9 cellular contexts compared by ENCODE assay signal in the genomic region with DNA sequence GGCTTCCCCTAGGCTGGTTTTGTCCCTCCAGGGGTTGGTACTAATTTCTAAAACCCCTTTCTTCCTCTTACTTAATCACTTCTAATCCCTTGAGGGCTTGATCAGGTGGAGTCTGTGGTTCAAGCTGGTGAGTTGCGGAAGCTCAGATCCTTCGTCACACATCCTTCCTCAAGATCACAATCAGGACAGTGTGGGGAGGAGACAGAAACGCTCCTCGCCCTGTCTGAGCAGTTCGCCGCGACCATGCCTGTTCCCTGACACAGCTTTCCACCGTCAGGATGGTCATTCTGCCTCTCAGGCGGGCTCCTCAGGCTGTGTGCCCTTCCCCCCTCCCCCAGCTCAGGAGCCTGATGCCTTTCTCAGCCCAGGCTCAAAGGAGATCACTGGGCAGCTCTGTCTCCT. TPM values are rescaled to one million over a fixed set of nuclear protein-coding genes. Genes with fewer than 3 reads are reported as not detected.
DNase-seq lines count a peak whose midpoint lies in the region; ATAC-seq and TF ChIP-seq lines count a peak whose summit lies in the region.
"Had no signal": no experiment of that assay in that cellular context is flagged by ENCODE, and none has a peak within 500 bp of the region (broad histone marks: within the 10 kb centered on the region; RNA-seq: fewer than 3 reads in every experiment).

No MANE protein-coding gene starts in this region.

- H3K9me3 Mint-ChIP-seq in activated CD4-positive, alpha-beta memory T cell treated with anti-CD3 and anti-CD28 coated beads, Interleukin-2, amount 10 ng/mL, durations not matched to agents 7 days and 5 days: no peaks in the 10 kb centered on the region
- H3K9me3 Mint-ChIP-seq: nephron had no signal

- no peak for TF ChIP-seq POLR2A in body of pancreas (IDR thresholded peaks at IDR 0.05)

- 45 to 67% methylated on average over 9 of the region's 9 CpGs for WGBS in body of pancreas, 2 donors

- peaks cover 23% of the 10 kb centered on the region for H3K27me3 Mint-ChIP-seq in activated CD4-positive, alpha-beta memory T cell treated with anti-CD3 and anti-CD28 coated beads, Interleukin-2, amount 10 ng/mL, durations not matched to agents 7 days and 5 days

- H3K4me1 Mint-ChIP-seq in activated CD4-positive, alpha-beta memory T cell treated with anti-CD3 and anti-CD28 coated beads, Interleukin-2, amount 10 ng/mL, durations not matched to agents 7 days and 5 days: peaks cover 34% of the 10 kb centered on the region
- H3K4me1 Mint-ChIP-seq: nephron had no signal

- H3K27ac ChIP-seq in neutrophil: peak overlapping the region; percentile 91
- H3K27ac ChIP-seq in body of pancreas: no peak overlapping the region
- H3K27ac ChIP-seq in tibial artery: no peak overlapping the region

- ATAC-seq in GM19468 (IDR thresholded peaks at IDR 0.05; ENCODE audit: extremely low read depth, unreplicated experiment) (peak; percentile 80), body of pancreas (no peak)

- H3K36me3 Mint-ChIP-seq in activated CD4-positive, alpha-beta memory T cell treated with anti-CD3 and anti-CD28 coated beads, Interleukin-2, amount 10 ng/mL, durations not matched to agents 7 days and 5 days (ENCODE audit: low read depth): peaks cover 4% of the 10 kb centered on the region

- H3K36me3 ChIP-seq in neutrophil: no peaks in the 10 kb centered on the region
- H3K36me3 ChIP-seq in body of pancreas (replicated peaks in 1 of 2; ENCODE audit: insufficient read depth in 1 of 2, low read depth in 2 of 2): no peaks in the 10 kb centered on the region
- no peaks in the 10 kb centered on the region for H3K36me3 ChIP-seq in tibial artery

- peak overlapping the region; percentile 71 for H3K27ac Mint-ChIP-seq in activated CD4-positive, alpha-beta memory T cell treated with anti-CD3 and anti-CD28 coated beads, Interleukin-2, amount 10 ng/mL, durations not matched to agents 7 days and 5 days
- H3K27ac Mint-ChIP-seq: nephron had no signal

- POLR2A ChIA-PET in activated CD4-positive, alpha-beta memory T cell treated with anti-CD3 and anti-CD28 coated beads, Interleukin-2, amount 10 ng/mL, durations not matched to agents 7 days and 5 days (lab: Charles Lee): interaction anchor here (1.7 kb wide), 1 partner anchor 11 kb away, joined by 4 read pairs; no protein-coding TSS in a partner anchor

- intact Hi-C loops in body of pancreas (cut with DNase I): no loop called here
- intact Hi-C loops in tibial artery (cut with DNase I; ENCODE audit: low total_unique reads): no loop called here

- H3K4me1 ChIP-seq in neutrophil (ENCODE audit: control insufficient read depth in 1 of 2, insufficient read depth in 1 of 2, low read depth in 1 of 2, low read length in 1 of 2) (peaks cover 31 to 50% of the 10 kb centered on the region in 2 experiments), body of pancreas (peaks cover 2% of the 10 kb centered on the region), tibial artery (no peaks in the 10 kb centered on the region)

- no peak for TF ChIP-seq CTCF in neutrophil (IDR thresholded peaks at IDR 0.05)
- TF ChIP-seq CTCF in body of pancreas (IDR thresholded peaks at IDR 0.05): no peak
- TF ChIP-seq CTCF in tibial artery (IDR thresholded peaks at IDR 0.05): no peak

- CTCF ChIA-PET in activated CD4-positive, alpha-beta memory T cell treated with anti-CD3 and anti-CD28 coated beads, Interleukin-2, amount 10 ng/mL, durations not matched to agents 7 days and 5 days (lab: Charles Lee): interaction anchor here (0.6 to 1.6 kb wide), 2 partner anchors 9 to 166 kb away, joined by 3 to 7 read pairs; no protein-coding TSS in a partner anchor

- H3K4me3 ChIP-seq in neutrophil (ENCODE audit: low read depth in 1 of 2, low read length in 1 of 2) (peak overlapping the region; percentile 18 to 54), body of pancreas (no peak overlapping the region), tibial artery (no peak overlapping the region)

- H3K9me3 ChIP-seq in neutrophil (no peaks in the 10 kb centered on the region), body of pancreas (no peaks in the 10 kb centered on the region), tibial artery (no peaks in the 10 kb centered on the region)

- H3K4me3 Mint-ChIP-seq in activated CD4-positive, alpha-beta memory T cell treated with anti-CD3 and anti-CD28 coated beads, Interleukin-2, amount 10 ng/mL, durations not matched to agents 7 days and 5 days: peak overlapping the region; percentile 43
- H3K4me3 Mint-ChIP-seq: nephron had no signal

- peaks cover 30% of the 10 kb centered on the region for H3K27me3 ChIP-seq in neutrophil
- H3K27me3 ChIP-seq in body of pancreas: no peaks in the 10 kb centered on the region
- no peaks in the 10 kb centered on the region for H3K27me3 ChIP-seq in tibial artery

- DNase-seq in CMK (ENCODE audit: low read depth) (peak; percentile 35), HT1080 (ENCODE audit: low read depth) (peak; percentile 78), RPMI8226 (no peak), body of pancreas (no peak), tibial artery (no peak)
- peak; percentile 81 for DNase-seq in activated CD4-positive, alpha-beta memory T cell treated with anti-CD3 and anti-CD28 coated beads, Interleukin-2, amount 10 ng/mL, durations not matched to agents 7 days and 5 days

RNA-seq across cellular contexts. Expression of a gene that starts 24.3 kb away (rescaled TPM):
- not detected in 2 replicates for total RNA-seq in HT1080 (2014; rRNA removed; shearing (Covaris generic))
- polyA plus RNA-seq in HT1080 (2015; cell fraction: cytosol; rRNA removed): not detected in 2 replicates
- polyA plus RNA-seq in HT1080 (2015; cell fraction: nucleus; rRNA removed): not detected in 2 replicates
- not detected for total RNA-seq in activated CD4-positive, alpha-beta memory T cell treated with anti-CD3 and anti-CD28 coated beads, Interleukin-2, amount 10 ng/mL, durations not matched to agents 7 days and 5 days
- 10 to 100 TPM; 10.9 to 11.9 TPM for total RNA-seq in body of pancreas

Comparison
In these comparisons a context has a peak if more than half of its experiments do, and no peak if none do; other contexts are left out.
1. DNase-seq: peak in CMK (single experiment), HT1080 (single experiment) and activated CD4-positive, alpha-beta memory T cell treated with anti-CD3 and anti-CD28 coated beads, Interleukin-2, amount 10 ng/mL, durations not matched to agents 7 days and 5 days (single experiment); none in RPMI8226 (single experiment), body of pancreas (0 of 4) and tibial artery (0 of 2).
2. H3K4me3 ChIP-seq: peak in neutrophil (2 of 2); none in body of pancreas (0 of 2) and tibial artery (0 of 2).
3. RNA of a gene that starts 24.3 kb away (total RNA-seq): 10.9 to 11.9 TPM in body of pancreas; not detected in HT1080 and not detected in activated CD4-positive, alpha-beta memory T cell treated with anti-CD3 and anti-CD28 coated beads, Interleukin-2, amount 10 ng/mL, durations not matched to agents 7 days and 5 days; every median in the first group is over 10 times any median in the second.